In the genomic region with DNA sequence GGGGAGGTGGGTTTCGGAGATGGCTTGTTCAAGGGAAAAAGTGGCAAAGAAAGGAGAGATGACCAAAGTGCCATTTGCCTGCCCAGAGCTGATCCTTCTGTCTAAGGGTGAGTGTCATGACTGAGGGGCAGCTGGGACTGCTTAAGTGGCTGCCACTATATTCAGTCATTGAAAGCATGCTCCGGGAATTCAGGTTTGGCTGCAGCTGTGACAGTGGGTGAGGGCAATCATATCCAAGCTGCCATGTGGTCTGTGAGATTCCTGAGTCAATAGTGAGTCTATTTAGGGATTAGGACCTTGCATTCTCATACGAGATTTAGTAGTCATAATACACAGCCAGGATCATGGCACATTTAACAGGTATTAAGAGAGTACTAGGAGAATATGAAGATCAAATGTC, we compare ENCODE assay signal across 18 cellular contexts.
A peak's percentile ranks its signal among the peaks of the same experiment; 100 is the strongest.
DNase-seq lines count a peak whose midpoint lies in the region; ATAC-seq and TF ChIP-seq lines count a peak whose summit lies in the region.
"Had no signal": no experiment of that assay in that cellular context is flagged by ENCODE, and none has a peak within 500 bp of the region (broad histone marks: within the 10 kb centered on the region; RNA-seq: fewer than 3 reads in every experiment).

No MANE protein-coding gene starts in this region.

- H3K4me3 ChIP-seq in tibial nerve = no peak overlapping the region
- H3K4me3 ChIP-seq: lung, sigmoid colon, thyroid gland had no signal

- H3K27ac ChIP-seq in tibial nerve = no peak overlapping the region
- H3K27ac ChIP-seq: sigmoid colon, thyroid gland had no signal

- TF ChIP-seq EP300 in tibial nerve (IDR thresholded peaks at IDR 0.05) = no peak

- H3K36me3 Mint-ChIP-seq in stimulated activated memory B cell treated with anti-CD40 and anti-IgM and Interleukin-4, amounts not matched to agents 10 μg/mL and 1 μg/mL and 100 μg/mL, for 72 hours = no peaks in the 10 kb centered on the region
- H3K36me3 Mint-ChIP-seq: naive B cell had no signal

- no peak overlapping the region for H3K27ac Mint-ChIP-seq in stimulated activated memory B cell treated with anti-CD40 and anti-IgM and Interleukin-4, amounts not matched to agents 10 μg/mL and 1 μg/mL and 100 μg/mL, for 72 hours
- H3K27ac Mint-ChIP-seq: effector memory CD8-positive, alpha-beta T cell had no signal

- H3K27me3 Mint-ChIP-seq in stimulated activated memory B cell treated with anti-CD40 and anti-IgM and Interleukin-4, amounts not matched to agents 10 μg/mL and 1 μg/mL and 100 μg/mL, for 72 hours = no peaks in the 10 kb centered on the region
- H3K27me3 Mint-ChIP-seq: naive B cell had no signal

- peak; percentile 6 for DNase-seq in DMS53 treated with DMSO at 0.1 percent for 48 hours (lab: John Stamatoyannopoulos, UW; ENCODE audit: unreplicated experiment)
- DNase-seq in NCI-H446 (lab: John Stamatoyannopoulos, UW) = peak; percentile 52 to 78
- DNase-seq in retina = peak; percentile 7
- DNase-seq in tibial nerve (ENCODE audit: low spot score in 2 of 2) = no peak
- DNase-seq in iPS-NIHi7 (ENCODE audit: extremely low spot score) = no peak
- DNase-seq: activated CD4-positive, alpha-beta T cell treated with anti-CD3 and anti-CD28 coated beads, Interleukin-2, amount 50 U/mL, for 1 hour; amygdala; effector memory CD8-positive, alpha-beta T cell; Karpas-422; naive B cell; sigmoid colon; stimulated activated CD4-positive, alpha-beta T cell treated with anti-CD3 and anti-CD28 coated beads, Interleukin-1b, Interleukin-23, amount 100 ng/mL, for 48 hours; stimulated activated naive CD4-positive, alpha-beta T cell treated with Interleukin-2 at 50 U/mL for 16 hours; T-helper 1 cell; thyroid gland had no signal

- no peak for TF ChIP-seq POLR2A in tibial nerve (IDR thresholded peaks at IDR 0.05)

- peaks cover 0 to 7% (median 0%) of the 10 kb centered on the region in 4 donors for H3K4me1 ChIP-seq in tibial nerve
- H3K4me1 ChIP-seq: thyroid gland had no signal

- WGBS in tibial nerve, 2 donors = 79 to 82% methylated on average over 3 of the region's 3 CpGs

- H3K27me3 ChIP-seq in tibial nerve = no peaks in the 10 kb centered on the region
- H3K27me3 ChIP-seq: sigmoid colon, thyroid gland had no signal

- no peak overlapping the region for H3K4me3 Mint-ChIP-seq in stimulated activated memory B cell treated with anti-CD40 and anti-IgM and Interleukin-4, amounts not matched to agents 10 μg/mL and 1 μg/mL and 100 μg/mL, for 72 hours
- H3K4me3 Mint-ChIP-seq: effector memory CD8-positive, alpha-beta T cell; naive B cell had no signal

- H3K9me3 ChIP-seq in tibial nerve = no peaks in the 10 kb centered on the region
- H3K9me3 ChIP-seq: sigmoid colon, thyroid gland had no signal

- no peaks in the 10 kb centered on the region for H3K9me3 Mint-ChIP-seq in stimulated activated memory B cell treated with anti-CD40 and anti-IgM and Interleukin-4, amounts not matched to agents 10 μg/mL and 1 μg/mL and 100 μg/mL, for 72 hours
- H3K9me3 Mint-ChIP-seq: effector memory CD8-positive, alpha-beta T cell had no signal

- H3K4me1 Mint-ChIP-seq in stimulated activated memory B cell treated with anti-CD40 and anti-IgM and Interleukin-4, amounts not matched to agents 10 μg/mL and 1 μg/mL and 100 μg/mL, for 72 hours = peaks cover 17% of the 10 kb centered on the region

- H3K36me3 ChIP-seq in tibial nerve = no peaks in the 10 kb centered on the region
- H3K36me3 ChIP-seq: sigmoid colon, thyroid gland had no signal

- ATAC-seq in esophagus mucosa = peak; percentile 79
- no peak for ATAC-seq in stimulated activated memory B cell treated with anti-CD40 and anti-IgM and Interleukin-4, amounts not matched to agents 10 μg/mL and 1 μg/mL and 100 μg/mL, for 72 hours
- ATAC-seq: effector memory CD8-positive, alpha-beta T cell had no signal

- TF ChIP-seq CTCF in tibial nerve (IDR thresholded peaks at IDR 0.05) = no peak

Comparison
In these comparisons a context has a peak if more than half of its experiments do, and no peak if none do; other contexts are left out.
1. DNase-seq: peak in DMS53 treated with DMSO at 0.1 percent for 48 hours (single experiment), NCI-H446 (2 of 2) and retina (single experiment); none in tibial nerve (0 of 2) and iPS-NIHi7 (single experiment).